Comparison of ENCODE assay signal across 8 cellular contexts in genomic region chr22:18023509-18024275, GRCh38. TPM values are rescaled to one million over a fixed set of nuclear protein-coding genes. Genes with fewer than 3 reads are reported as not detected.
DNase-seq lines count a peak whose midpoint lies in the region; ATAC-seq and TF ChIP-seq lines count a peak whose summit lies in the region.

No MANE protein-coding gene starts in this region.

- no peaks in the 10 kb centered on the region for H3K36me3 Mint-ChIP-seq in CD4-positive, alpha-beta memory T cell
- no peaks in the 10 kb centered on the region for H3K36me3 Mint-ChIP-seq in activated naive CD8-positive, alpha-beta T cell treated with anti-CD3 and anti-CD28 coated beads, Interleukin-2, amount 50 U/mL, for 24 hours (ENCODE audit: low read depth)
- no peaks in the 10 kb centered on the region for H3K36me3 Mint-ChIP-seq in neural progenitor cell

- H4K20me1 ChIP-seq in neural progenitor cell (ENCODE audit: low read depth) = peaks cover 15% of the 10 kb centered on the region

- peaks cover 12% of the 10 kb centered on the region for H3F3A ChIP-seq in neural progenitor cell (ENCODE audit: low read depth)

- TF ChIP-seq POLR2A in vagina (IDR thresholded peaks at IDR 0.05) = peak in 1 of 2 donors; percentile 29

- peak overlapping the region; percentile 40 to 61 for H3K4me3 ChIP-seq in CD4-positive, alpha-beta memory T cell (ENCODE audit: low read length in 2 of 2)
- H3K4me3 ChIP-seq in NT2/D1 (ENCODE audit: insufficient read length, low read depth) (peak overlapping the region; percentile 54), neural progenitor cell (peak overlapping the region; percentile 76), vagina (peak overlapping the region; percentile 57 to 81)

- H3K27ac Mint-ChIP-seq in CD4-positive, alpha-beta memory T cell = peak overlapping the region in 1 of 7 donors; percentile 22
- H3K27ac Mint-ChIP-seq in activated naive CD8-positive, alpha-beta T cell treated with anti-CD3 and anti-CD28 coated beads, Interleukin-2, amount 50 U/mL, for 24 hours = no peak overlapping the region
- no peak overlapping the region for H3K27ac Mint-ChIP-seq in neural progenitor cell

- H2AFZ ChIP-seq in neural progenitor cell (replicated peaks) = peak overlapping the region; percentile 98

- H3K9me3 ChIP-seq in CD4-positive, alpha-beta memory T cell (ENCODE audit: control insufficient read depth in 1 of 2, low read length in 2 of 2) = no peaks in the 10 kb centered on the region
- H3K9me3 ChIP-seq in NT2/D1 (ENCODE audit: insufficient read depth, low read length) (no peaks in the 10 kb centered on the region), neural progenitor cell (ENCODE audit: low read depth) (no peaks in the 10 kb centered on the region), vagina (no peaks in the 10 kb centered on the region)

- H3K4me2 ChIP-seq in neural progenitor cell = peak overlapping the region; percentile 100

- H3K9me3 Mint-ChIP-seq in CD4-positive, alpha-beta memory T cell = no peaks in the 10 kb centered on the region
- H3K9me3 Mint-ChIP-seq in activated naive CD8-positive, alpha-beta T cell treated with anti-CD3 and anti-CD28 coated beads, Interleukin-2, amount 50 U/mL, for 24 hours = no peaks in the 10 kb centered on the region
- no peaks in the 10 kb centered on the region for H3K9me3 Mint-ChIP-seq in neural progenitor cell

- peaks cover 15% of the 10 kb centered on the region for H3K4me1 ChIP-seq in CD4-positive, alpha-beta memory T cell (ENCODE audit: insufficient read depth, low read length)
- H3K4me1 ChIP-seq in NT2/D1 (ENCODE audit: insufficient read depth, insufficient read length) (peaks cover 2% of the 10 kb centered on the region), neural progenitor cell (peaks cover 7% of the 10 kb centered on the region), vagina (peaks cover 20% of the 10 kb centered on the region)

- peaks cover 22 to 25% of the 10 kb centered on the region in 2 donors for H3K27me3 Mint-ChIP-seq in CD4-positive, alpha-beta memory T cell
- H3K27me3 Mint-ChIP-seq in activated naive CD8-positive, alpha-beta T cell treated with anti-CD3 and anti-CD28 coated beads, Interleukin-2, amount 50 U/mL, for 24 hours = peaks cover 46% of the 10 kb centered on the region
- peaks cover 57% of the 10 kb centered on the region for H3K27me3 Mint-ChIP-seq in neural progenitor cell (ENCODE audit: insufficient read depth, low read depth)

- TF ChIP-seq CTCF in neural progenitor cell (IDR thresholded peaks at IDR 0.05) = no peak
- no peak for TF ChIP-seq CTCF in vagina (IDR thresholded peaks at IDR 0.05)

- intact Hi-C loops in CD4-positive, alpha-beta memory T cell (cut with micrococcal nuclease) = loop anchor here (2.0 kb wide), 1 partner anchor 53 kb away; the partner anchor contains the start of gene PEX26
- intact Hi-C loops in head of caudate nucleus (cut with DNase I) (loop anchor here (2.0 to 10.0 kb wide), 3 partner anchors 51 to 193 kb away; partner anchors contain the start of gene PEX26), vagina (cut with DNase I) (loop anchor here (5.0 kb wide), 1 partner anchor 54 kb away; the partner anchor contains the start of gene PEX26)

- H3K27me3 ChIP-seq in CD4-positive, alpha-beta memory T cell (ENCODE audit: insufficient read depth, low read length) = peaks cover 17% of the 10 kb centered on the region
- H3K27me3 ChIP-seq in NT2/D1 (ENCODE audit: insufficient read depth, insufficient read length) (peaks cover 43% of the 10 kb centered on the region), neural progenitor cell (peaks cover 78% of the 10 kb centered on the region), vagina (no peaks in the 10 kb centered on the region)

- ATAC-seq in activated naive CD8-positive, alpha-beta T cell treated with anti-CD3 and anti-CD28 coated beads, Interleukin-2, amount 50 U/mL, for 24 hours = peak; percentile 59
- ATAC-seq in HG03159 (IDR thresholded peaks at IDR 0.05; ENCODE audit: unreplicated experiment) = no peak

- CTCF ChIA-PET in CD4-positive, alpha-beta memory T cell (lab: Charles Lee; ENCODE audit: partially characterized antibody) = interaction anchor here (1.2 to 1.5 kb wide), 2 partner anchors 11 to 193 kb away, joined by 3 to 13 read pairs; no protein-coding TSS in a partner anchor
- CTCF ChIA-PET in HEK293T (lab: Yijun Ruan, JAX) = interaction anchor here (0.9 to 2.0 kb wide), 3 partner anchors 11 to 23 kb away, joined by 3 to 8 read pairs (median 5); no protein-coding TSS in a partner anchor

- H3K4me1 Mint-ChIP-seq in CD4-positive, alpha-beta memory T cell = peaks cover 5 to 19% (median 10%) of the 10 kb centered on the region in 4 donors
- H3K4me1 Mint-ChIP-seq in activated naive CD8-positive, alpha-beta T cell treated with anti-CD3 and anti-CD28 coated beads, Interleukin-2, amount 50 U/mL, for 24 hours = peaks cover 11% of the 10 kb centered on the region
- H3K4me1 Mint-ChIP-seq in neural progenitor cell = peaks cover 18% of the 10 kb centered on the region

- no peaks in the 10 kb centered on the region for H3K36me3 ChIP-seq in CD4-positive, alpha-beta memory T cell (ENCODE audit: insufficient read depth, low read length)
- H3K36me3 ChIP-seq in NT2/D1 (ENCODE audit: insufficient read depth, insufficient read length, low read length) (no peaks in the 10 kb centered on the region), neural progenitor cell (no peaks in the 10 kb centered on the region), vagina (no peaks in the 10 kb centered on the region)

- H3K9ac ChIP-seq in NT2/D1 (ENCODE audit: insufficient read length, low read depth) (peak overlapping the region; percentile 74), neural progenitor cell (no peak overlapping the region)

- POLR2A ChIA-PET in CD4-positive, alpha-beta memory T cell (lab: Charles Lee; ENCODE audit: partially characterized antibody) = interaction anchor here (0.6 kb wide), 1 partner anchor 262 kb away, joined by 4 read pairs; no protein-coding TSS in a partner anchor
- POLR2A ChIA-PET in HEK293T (lab: Yijun Ruan, JAX) = interaction anchor here (0.9 to 1.2 kb wide), 6 partner anchors 20 to 76 kb away, joined by 3 to 6 read pairs (median 4); partner anchors contain the start of gene PEX26

- DNase-seq in CD4-positive, alpha-beta memory T cell = peak; percentile 11 to 38 (median 20)
- DNase-seq in HEK293T (ENCODE audit: extremely low spot score) = peak; percentile 87
- peak; percentile 54 for DNase-seq in NT2/D1 (ENCODE audit: low read depth, low spot score)
- DNase-seq in activated naive CD8-positive, alpha-beta T cell treated with anti-CD3 and anti-CD28 coated beads, Interleukin-2, amount 50 U/mL, for 24 hours = peak; percentile 40
- DNase-seq in head of caudate nucleus = peak; percentile 66 to 93 (median 84)
- peak; percentile 64 for DNase-seq in neural progenitor cell (ENCODE audit: low spot score)
- no peak for DNase-seq in vagina (ENCODE audit: extremely low spot score in 2 of 2)

- peak overlapping the region; percentile 88 to 97 (median 94) for H3K4me3 Mint-ChIP-seq in CD4-positive, alpha-beta memory T cell
- H3K4me3 Mint-ChIP-seq in activated naive CD8-positive, alpha-beta T cell treated with anti-CD3 and anti-CD28 coated beads, Interleukin-2, amount 50 U/mL, for 24 hours = peak overlapping the region; percentile 84
- H3K4me3 Mint-ChIP-seq in neural progenitor cell = peak overlapping the region; percentile 87

- H3K79me2 ChIP-seq in neural progenitor cell (ENCODE audit: low read depth) = no peaks in the 10 kb centered on the region

- H3K27ac ChIP-seq in CD4-positive, alpha-beta memory T cell (ENCODE audit: low read depth, low read length) = no peak overlapping the region
- H3K27ac ChIP-seq in neural progenitor cell (no peak overlapping the region), vagina (peak overlapping the region; percentile 87)

TF ChIP-seq in HEK293T, 16 proteins besides CTCF, POLR2A, EP300 and RAD21:
- TF ChIP-seq L3MBTL2 (conservative IDR thresholded peaks at IDR 0.05) (peak; percentile 48; the same call in 1 of the 2 replicates), LEF1 (IDR thresholded peaks at IDR 0.05; ENCODE audit: borderline replicate concordance) (no peak), HDGF (IDR thresholded peaks at IDR 0.05; ENCODE audit: borderline replicate concordance) (no peak)

RNA-seq across cellular contexts. Expression of gene MICAL3, which starts 0.7 kb away (rescaled TPM):
- 10 to 100 TPM; 25.9 to 28.9 TPM for total RNA-seq in CD4-positive, alpha-beta memory T cell
- 1 to 10 TPM in 1 of 2 donors, under 1 TPM in 1; 0.97 to 2.9 TPM for polyA plus RNA-seq in CD4-positive, alpha-beta memory T cell
- total RNA-seq in neural progenitor cell (ENCODE audit: low replicate concordance) = 32.7 and 33.6 TPM in 2 replicates
- 35.1 TPM for total RNA-seq in vagina

RNA-seq across cellular contexts. Expression of gene PEX26, which starts 54.1 kb away (rescaled TPM):
- 10 to 100 TPM; 39.1 to 39.6 TPM for total RNA-seq in CD4-positive, alpha-beta memory T cell
- polyA plus RNA-seq in CD4-positive, alpha-beta memory T cell = 1 to 10 TPM; 1.4 to 6.3 TPM
- 22.9 and 36.6 TPM in 2 replicates for total RNA-seq in neural progenitor cell (ENCODE audit: low replicate concordance)
- total RNA-seq in vagina = 25.5 TPM

Comparison
In these comparisons a context has a peak if more than half of its experiments do, and no peak if none do; other contexts are left out.
1. DNase-seq: peak in CD4-positive, alpha-beta memory T cell (5 of 5), HEK293T (single experiment), NT2/D1 (single experiment), activated naive CD8-positive, alpha-beta T cell treated with anti-CD3 and anti-CD28 coated beads, Interleukin-2, amount 50 U/mL, for 24 hours (single experiment), head of caudate nucleus (42 of 42) and neural progenitor cell (single experiment); none in vagina (0 of 2).
2. Peak in every context shown above with its lines, with median percentiles within 50 percentile points of each other: H3K4me3 ChIP-seq and H3K4me3 Mint-ChIP-seq.